Comparison of ENCODE assay signal across 8 cellular contexts in genomic region chr5:13957032-13957645, GRCh38. TPM values are rescaled to one million over a fixed set of nuclear protein-coding genes. Genes with fewer than 3 reads are reported as not detected.
A peak's percentile ranks its signal among the peaks of the same experiment; 100 is the strongest.
DNase-seq lines count a peak whose midpoint lies in the region; ATAC-seq and TF ChIP-seq lines count a peak whose summit lies in the region.

No MANE protein-coding gene starts in this region.

- H3K4me1 Mint-ChIP-seq in natural killer cell = no peaks in the 10 kb centered on the region
- peaks cover 0 to 2% of the 10 kb centered on the region in 2 donors for H3K4me1 Mint-ChIP-seq in natural killer cell treated with Interleukin-12 subunit alpha and Interleukin-12 subunit beta and Interleukin-15 and Interleukin-18, amount 100 ng/mL, for 72 hours (ENCODE audit: low read depth in 2 of 2)

- H3K4me3 ChIP-seq in esophagus muscularis mucosa (no peak overlapping the region), osteoblast (ENCODE audit: insufficient read depth, low read length) (no peak overlapping the region)

- peaks cover 0 to 2% of the 10 kb centered on the region in 2 donors for H3K9me3 Mint-ChIP-seq in natural killer cell
- H3K9me3 Mint-ChIP-seq in natural killer cell treated with Interleukin-12 subunit alpha and Interleukin-12 subunit beta and Interleukin-15 and Interleukin-18, amount 100 ng/mL, for 72 hours = no peaks in the 10 kb centered on the region

- no peak overlapping the region for H3K27ac Mint-ChIP-seq in natural killer cell
- no peak overlapping the region for H3K27ac Mint-ChIP-seq in natural killer cell treated with Interleukin-12 subunit alpha and Interleukin-12 subunit beta and Interleukin-15 and Interleukin-18, amount 100 ng/mL, for 72 hours

- CTCF ChIA-PET in HEK293T (lab: Yijun Ruan, JAX) = interaction anchor here (0.6 to 1.4 kb wide), 5 partner anchors 10 to 691 kb away, joined by 3 to 4 read pairs (median 3); no protein-coding TSS in a partner anchor

- H3K4me3 Mint-ChIP-seq in natural killer cell = no peak overlapping the region
- H3K4me3 Mint-ChIP-seq in natural killer cell treated with Interleukin-12 subunit alpha and Interleukin-12 subunit beta and Interleukin-15 and Interleukin-18, amount 100 ng/mL, for 72 hours = no peak overlapping the region

- POLR2A ChIA-PET in HEK293T (lab: Yijun Ruan, JAX) = no interaction called here

- H3K27me3 ChIP-seq in esophagus muscularis mucosa (peaks cover 0 to 8% (median 0%) of the 10 kb centered on the region in 4 donors), osteoblast (ENCODE audit: insufficient read depth, low read length) (peaks cover 14% of the 10 kb centered on the region)

- H3K4me1 ChIP-seq in esophagus muscularis mucosa (no peaks in the 10 kb centered on the region), osteoblast (ENCODE audit: insufficient read depth, low read length) (no peaks in the 10 kb centered on the region)

- no peak overlapping the region for H3K27ac ChIP-seq in esophagus muscularis mucosa (replicated peaks in 1 of 4)
- H3K27ac ChIP-seq in osteoblast (ENCODE audit: low read depth, low read length) = no peak overlapping the region

- no peaks in the 10 kb centered on the region for H3K36me3 ChIP-seq in esophagus muscularis mucosa
- no peaks in the 10 kb centered on the region for H3K36me3 ChIP-seq in osteoblast (ENCODE audit: insufficient read depth, low read length)

- ATAC-seq in natural killer cell = peak in 1 of 3 donors; percentile 67
- ATAC-seq in natural killer cell treated with Interleukin-12 subunit alpha and Interleukin-12 subunit beta and Interleukin-15 and Interleukin-18, amount 100 ng/mL, for 72 hours = no peak

- H3K79me2 ChIP-seq in osteoblast (ENCODE audit: insufficient read depth, low read length) = no peaks in the 10 kb centered on the region

- no peaks in the 10 kb centered on the region for H4K20me1 ChIP-seq in osteoblast (ENCODE audit: insufficient read depth, low read length)

- intact Hi-C loops in natural killer cell (cut with micrococcal nuclease) (loop anchor here (5.0 kb wide), 1 partner anchor 1665 kb away; no protein-coding TSS in a partner anchor), esophagus muscularis mucosa (cut with DNase I) (no loop called here)

- TF ChIP-seq POLR2A in esophagus muscularis mucosa (IDR thresholded peaks at IDR 0.05; ENCODE audit: low read depth) = no peak

- no peak for TF ChIP-seq EP300 in esophagus muscularis mucosa (IDR thresholded peaks at IDR 0.05)

- H3K9me3 ChIP-seq in esophagus muscularis mucosa (no peaks in the 10 kb centered on the region), osteoblast (ENCODE audit: low read depth, low read length) (no peaks in the 10 kb centered on the region)

- TF ChIP-seq CTCF in natural killer cell (IDR thresholded peaks at IDR 0.05) (peak; percentile 17), esophagus muscularis mucosa (IDR thresholded peaks at IDR 0.05) (peak; percentile 20 to 45 (median 32)), osteoblast (IDR thresholded peaks at IDR 0.05; ENCODE audit: extremely low read depth, low read depth, low read length) (peak; percentile 69)

- no peak overlapping the region for H3K4me2 ChIP-seq in osteoblast (ENCODE audit: insufficient read depth, low read length)

- H3K36me3 Mint-ChIP-seq in natural killer cell = no peaks in the 10 kb centered on the region
- H3K36me3 Mint-ChIP-seq in natural killer cell treated with Interleukin-12 subunit alpha and Interleukin-12 subunit beta and Interleukin-15 and Interleukin-18, amount 100 ng/mL, for 72 hours = no peaks in the 10 kb centered on the region

- peaks cover 0 to 4% of the 10 kb centered on the region in 2 donors for H3K27me3 Mint-ChIP-seq in natural killer cell (ENCODE audit: low read depth in 2 of 2)
- H3K27me3 Mint-ChIP-seq in natural killer cell treated with Interleukin-12 subunit alpha and Interleukin-12 subunit beta and Interleukin-15 and Interleukin-18, amount 100 ng/mL, for 72 hours = peaks cover 8 to 9% of the 10 kb centered on the region in 2 donors

- no peak for DNase-seq in natural killer cell
- no peak for DNase-seq in natural killer cell treated with Interleukin-12 subunit alpha and Interleukin-12 subunit beta and Interleukin-15 and Interleukin-18, amount 100 ng/mL, for 72 hours (ENCODE audit: low spot score)
- peak; percentile 55 for DNase-seq in HEK293T (ENCODE audit: extremely low spot score)
- peak; percentile 80 for DNase-seq in M059J (ENCODE audit: low read depth)
- peak; percentile 75 for DNase-seq in RKO (ENCODE audit: low spot score)
- DNase-seq in esophagus muscularis mucosa (ENCODE audit: extremely low spot score) = no peak
- DNase-seq in osteoblast (ENCODE audit: insufficient read length, low spot score, missing footprints) = peak; percentile 85
- DNase-seq in activated T-cell treated with anti-CD3 and anti-CD28 coated beads, Interleukin-2, amount 50 U/mL, for 1 hour = no peak

- H2AFZ ChIP-seq in osteoblast (ENCODE audit: low read length) = no peak overlapping the region

TF ChIP-seq in HEK293T, 16 proteins besides CTCF, POLR2A, EP300 and RAD21:
- no peak for TF ChIP-seq FOXM1 (IDR thresholded peaks at IDR 0.05; ENCODE audit: borderline replicate concordance)
- TF ChIP-seq CTBP1 (IDR thresholded peaks at IDR 0.05; ENCODE audit: borderline replicate concordance) = no peak
- no peak for TF ChIP-seq L3MBTL2 (conservative IDR thresholded peaks at IDR 0.05)
- no peak for TF ChIP-seq LEF1 (IDR thresholded peaks at IDR 0.05; ENCODE audit: borderline replicate concordance)

RNA-seq across cellular contexts. Expression of gene DNAH5, which starts 12.7 kb away (rescaled TPM):
- not detected for total RNA-seq in natural killer cell
- total RNA-seq in natural killer cell treated with Interleukin-12 subunit alpha and Interleukin-12 subunit beta and Interleukin-15 and Interleukin-18, amount 100 ng/mL, for 72 hours = not detected
- 2.2 and 3.0 TPM in 2 replicates for total RNA-seq in M059J (2014; rRNA removed; shearing (Covaris generic))
- 1 to 10 TPM in 1 of 4 donors, under 1 TPM in 3; 0.17 to 1.2 (median 0.63) TPM for total RNA-seq in esophagus muscularis mucosa
- 0.36 and 0.59 TPM in 2 replicates for total RNA-seq in osteoblast

Comparison
In these comparisons a context has a peak if more than half of its experiments do, and no peak if none do; other contexts are left out.
1. DNase-seq: peak in HEK293T (single experiment), M059J (single experiment), RKO (single experiment) and osteoblast (single experiment); none in natural killer cell (single experiment), natural killer cell treated with Interleukin-12 subunit alpha and Interleukin-12 subunit beta and Interleukin-15 and Interleukin-18, amount 100 ng/mL, for 72 hours (single experiment), esophagus muscularis mucosa (single experiment) and activated T-cell treated with anti-CD3 and anti-CD28 coated beads, Interleukin-2, amount 50 U/mL, for 1 hour (single experiment).
2. CTCF ChIP-seq: peak in every context shown above with its lines; median percentile 69 in osteoblast; 32 in esophagus muscularis mucosa; 17 in natural killer cell.